In genomic region chr12:18629916-18630315, GRCh38 we compare ENCODE assay signal across 16 cellular contexts.
"Had no signal": no experiment of that assay in that cellular context is flagged by ENCODE, and none has a peak within 500 bp of the region (broad histone marks: within the 10 kb centered on the region; RNA-seq: fewer than 3 reads in every experiment).

No MANE protein-coding gene starts in this region.

- H3K4me3 ChIP-seq: ascending aorta, colonic mucosa, esophagus squamous epithelium, right lobe of liver, spleen had no signal

- H3K27ac ChIP-seq: ascending aorta, colonic mucosa, esophagus squamous epithelium, right lobe of liver, spleen had no signal

- H3K36me3 ChIP-seq: ascending aorta, colonic mucosa, esophagus squamous epithelium, right lobe of liver, spleen had no signal

- H3K27me3 ChIP-seq: ascending aorta, colonic mucosa, esophagus squamous epithelium, right lobe of liver, spleen had no signal

- H3K4me1 ChIP-seq: ascending aorta, colonic mucosa, esophagus squamous epithelium, spleen had no signal

- H3K9me3 ChIP-seq: colonic mucosa, right lobe of liver had no signal

- DNase-seq: activated CD4-positive, alpha-beta memory T cell treated with anti-CD3 and anti-CD28 coated beads for 36 hours; activated CD4-positive, alpha-beta T cell treated with anti-CD3 and anti-CD28 coated beads for 36 hours; activated CD8-positive, alpha-beta memory T cell treated with anti-CD3 and anti-CD28 coated beads, Interleukin-2, amount 10 ng/mL, durations not matched to agents 7 days and 5 days; activated naive CD4-positive, alpha-beta T cell treated with anti-CD3 and anti-CD28 coated beads for 36 hours; activated naive CD8-positive, alpha-beta T cell treated with anti-CD3 and anti-CD28 coated beads, Interleukin-2, amount 50 U/mL, for 24 hours; activated T-cell treated with anti-CD3 and anti-CD28 coated beads, Interleukin-2, amount 50 U/mL, for 1 hour; caudate nucleus; colonic mucosa; esophagus squamous epithelium; glutamatergic neuron; hypothalamus; nephron progenitor cell; right lobe of liver; spleen; T-helper 2 cell had no signal

- ATAC-seq: activated CD4-positive, alpha-beta T cell treated with anti-CD3 and anti-CD28 coated beads for 36 hours; activated CD8-positive, alpha-beta memory T cell treated with anti-CD3 and anti-CD28 coated beads, Interleukin-2, amount 10 ng/mL, durations not matched to agents 7 days and 5 days; activated naive CD8-positive, alpha-beta T cell treated with anti-CD3 and anti-CD28 coated beads, Interleukin-2, amount 50 U/mL, for 24 hours had no signal
